In the genomic region with DNA sequence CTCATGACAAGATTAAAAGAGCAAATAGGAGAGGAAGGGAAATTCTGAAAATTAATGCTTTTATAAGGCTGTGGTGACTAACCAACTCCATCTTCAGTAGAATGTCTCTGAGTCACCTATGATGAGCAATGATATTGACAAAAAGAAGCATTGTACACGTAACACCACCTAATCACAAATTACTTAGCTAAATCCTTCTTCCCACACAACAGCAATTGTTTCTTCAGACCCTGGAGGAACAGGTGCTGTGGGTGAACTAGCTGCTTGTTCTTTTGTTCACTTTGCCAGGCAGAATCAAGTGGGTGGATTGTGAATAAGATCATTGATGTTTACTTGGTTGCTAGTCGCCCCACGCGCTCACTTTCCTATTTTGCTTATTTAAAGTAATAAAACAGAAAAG, we compare ENCODE assay signal across 9 cellular contexts.
DNase-seq lines count a peak whose midpoint lies in the region; ATAC-seq and TF ChIP-seq lines count a peak whose summit lies in the region.
"Had no signal": no experiment of that assay in that cellular context is flagged by ENCODE, and none has a peak within 500 bp of the region (broad histone marks: within the 10 kb centered on the region; RNA-seq: fewer than 3 reads in every experiment).

No MANE protein-coding gene starts in this region.

- peak; percentile 64 for DNase-seq in HPDE6-E6E7 (ENCODE audit: extremely low spot score)
- DNase-seq in SJSA1 (ENCODE audit: low read depth in 1 of 2, low spot score in 2 of 2), result peak in 1 of 2 experiments; percentile 39
- DNase-seq in fibroblast of villous mesenchyme (ENCODE audit: low read depth), result peak; percentile 60
- DNase-seq in stimulated activated CD4-positive, alpha-beta T cell treated with anti-CD3 and anti-CD28 coated beads, Interleukin-4, amount 100 ng/mL, for 4 hours, result peak; percentile 21 to 53
- DNase-seq: cerebellar nuclear complex; naive thymus-derived CD8-positive, alpha-beta T cell had no signal

- H3K4me3 ChIP-seq in SJSA1 (no peak overlapping the region), fibroblast of villous mesenchyme (ENCODE audit: low read depth, low read length) (no peak overlapping the region)

- no peak for ATAC-seq in HG02885 (IDR thresholded peaks at IDR 0.05; ENCODE audit: poor library complexity, unreplicated experiment)
- no peak for ATAC-seq in HG03196 (IDR thresholded peaks at IDR 0.05; ENCODE audit: unreplicated experiment)
- ATAC-seq in HG03097 (IDR thresholded peaks at IDR 0.05; ENCODE audit: low FRiP score, unreplicated experiment), result no peak
- ATAC-seq: naive thymus-derived CD8-positive, alpha-beta T cell had no signal

- H3K4me1 ChIP-seq in SJSA1 (replicated peaks), result peaks cover 44% of the 10 kb centered on the region

- no peaks in the 10 kb centered on the region for H3K27me3 ChIP-seq in SJSA1 (replicated peaks)

- H3K36me3 ChIP-seq in SJSA1, result no peaks in the 10 kb centered on the region

- TF ChIP-seq CTCF in fibroblast of villous mesenchyme (IDR thresholded peaks at IDR 0.05; ENCODE audit: insufficient read depth, low read depth, low read length), result no peak

- H3K27ac ChIP-seq in SJSA1, result peak overlapping the region; percentile 18; the same call in 1 of the 2 replicates

- H3K9me3 ChIP-seq in SJSA1 (replicated peaks), result no peaks in the 10 kb centered on the region; the same call in 1 of the 2 replicates
